Comparison of ENCODE assay signal across 1 cellular context in the genomic region with DNA sequence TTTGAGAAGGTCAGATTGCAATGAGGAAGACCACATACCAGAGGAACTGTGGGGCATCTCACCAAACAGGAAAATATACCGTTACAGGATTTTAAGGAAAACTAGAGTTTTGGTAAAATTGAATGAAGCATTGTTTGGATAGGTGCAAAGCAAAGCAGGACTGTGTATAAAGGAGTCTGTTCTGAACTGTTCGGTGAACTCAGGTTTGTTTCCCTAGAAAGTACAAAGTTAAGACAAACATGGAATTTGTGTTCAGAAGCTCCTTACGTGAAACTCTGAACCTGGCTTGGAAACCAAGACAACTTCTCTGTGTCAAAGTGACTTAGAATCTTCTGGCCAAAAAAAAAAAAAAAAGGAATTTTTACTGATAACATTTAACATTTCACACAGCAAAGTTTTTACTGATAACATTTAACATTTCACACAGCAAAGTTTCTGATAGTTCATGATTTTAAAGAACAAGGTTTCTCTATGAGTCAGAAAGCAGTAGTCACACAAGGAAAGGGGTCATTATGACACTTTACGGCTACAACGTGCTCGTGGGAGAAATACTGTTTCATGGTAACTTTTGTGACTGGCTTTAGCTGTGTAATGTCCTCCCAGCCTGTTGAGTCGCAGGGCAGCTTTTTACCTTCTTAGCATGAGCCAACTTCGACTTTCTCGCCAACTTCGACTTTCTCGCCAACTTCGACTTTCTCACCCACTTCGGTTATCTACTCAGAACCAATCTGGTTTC.
A peak's percentile ranks its signal among the peaks of the same experiment; 100 is the strongest.
TF ChIP-seq lines count a peak whose summit lies in the region.

No MANE protein-coding gene starts in this region.

TF ChIP-seq in GM12878, 131 proteins besides CTCF, POLR2A, EP300 and RAD21 (continued from another document and continues in another):
- TF ChIP-seq, protein P1, sequence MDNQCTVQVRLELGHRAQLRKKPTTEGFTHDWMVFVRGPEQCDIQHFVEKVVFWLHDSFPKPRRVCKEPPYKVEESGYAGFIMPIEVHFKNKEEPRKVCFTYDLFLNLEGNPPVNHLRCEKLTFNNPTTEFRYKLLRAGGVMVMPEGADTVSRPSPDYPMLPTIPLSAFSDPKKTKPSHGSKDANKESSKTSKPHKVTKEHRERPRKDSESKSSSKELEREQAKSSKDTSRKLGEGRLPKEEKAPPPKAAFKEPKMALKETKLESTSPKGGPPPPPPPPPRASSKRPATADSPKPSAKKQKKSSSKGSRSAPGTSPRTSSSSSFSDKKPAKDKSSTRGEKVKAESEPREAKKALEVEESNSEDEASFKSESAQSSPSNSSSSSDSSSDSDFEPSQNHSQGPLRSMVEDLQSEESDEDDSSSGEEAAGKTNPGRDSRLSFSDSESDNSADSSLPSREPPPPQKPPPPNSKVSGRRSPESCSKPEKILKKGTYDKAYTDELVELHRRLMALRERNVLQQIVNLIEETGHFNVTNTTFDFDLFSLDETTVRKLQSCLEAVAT (IDR thresholded peaks at IDR 0.05), result no peak
- TF ChIP-seq ZBED1 (IDR thresholded peaks at IDR 0.05; ENCODE audit: borderline replicate concordance) (peak; percentile 72; the same call in 1 of the 2 replicates), IKZF1 (conservative IDR thresholded peaks at IDR 0.05) (peak; percentile 47), FOS (IDR thresholded peaks at IDR 0.05; ENCODE audit: borderline replicate concordance, extremely low read depth, insufficient read length) (no peak), ZZZ3 (IDR thresholded peaks at IDR 0.05; ENCODE audit: control insufficient read depth, insufficient read length, low read depth) (no peak), NFYA (IDR thresholded peaks at IDR 0.05; ENCODE audit: borderline replicate concordance, low read depth, low read length) (no peak), DPF2 (IDR thresholded peaks at IDR 0.05) (peak; percentile 34), ESRRA (IDR thresholded peaks at IDR 0.05; ENCODE audit: low read length) (no peak), BCL11A (IDR thresholded peaks at IDR 0.05; ENCODE audit: low read depth, low read length) (no peak), MEF2B (IDR thresholded peaks at IDR 0.05; ENCODE audit: partially characterized antibody, poor library complexity, severe bottlenecking) (peak; percentile 56), ZNF207 (IDR thresholded peaks at IDR 0.05; ENCODE audit: borderline replicate concordance) (no peak), IKZF2 (IDR thresholded peaks at IDR 0.05) (peak in 1 of 2 experiments; percentile 48; a peak in 2 of 4 replicates), JUND (IDR thresholded peaks at IDR 0.05; ENCODE audit: low read depth, low read length) (peak; percentile 46; the same call in 1 of the 2 replicates), MTA2 (IDR thresholded peaks at IDR 0.05; ENCODE audit: low read depth) (peak; percentile 57), TCF12 (IDR thresholded peaks at IDR 0.05; ENCODE audit: low read depth, low read length) (0 out of 2 replicates have a peak, but pooled peaks have one; percentile 38), NR2C2 (IDR thresholded peaks at IDR 0.05; ENCODE audit: borderline replicate concordance, control insufficient read depth, insufficient read length, low read depth) (no peak), GABPA (IDR thresholded peaks at IDR 0.05; ENCODE audit: low read depth) (no peak), IRF4 (IDR thresholded peaks at IDR 0.05; ENCODE audit: low read depth, low read length) (peak; percentile 68), NBN (IDR thresholded peaks at IDR 0.05) (peak; percentile 66; the same call in 1 of the 2 replicates), JUNB (IDR thresholded peaks at IDR 0.05) (peak; percentile 92), SIN3A (IDR thresholded peaks at IDR 0.05; ENCODE audit: low read depth, low read length) (0 out of 2 replicates have a peak, but pooled peaks have one; percentile 1), BACH1 (IDR thresholded peaks at IDR 0.05; ENCODE audit: borderline replicate concordance) (peak; percentile 47; the same call in 1 of the 2 replicates), RUNX3 (IDR thresholded peaks at IDR 0.05; ENCODE audit: low read length) (peak; percentile 54; the same call in 1 of the 2 replicates), CREM (IDR thresholded peaks at IDR 0.05; ENCODE audit: low read depth) (peak; percentile 50; the same call in 1 of the 2 replicates), ATF7 (IDR thresholded peaks at IDR 0.05; ENCODE audit: low read depth) (peak; percentile 65), NFIC (IDR thresholded peaks at IDR 0.05; ENCODE audit: low read depth, low read length) (peak; percentile 62; the same call in 1 of the 2 replicates)
- TF ChIP-seq, protein P2, sequence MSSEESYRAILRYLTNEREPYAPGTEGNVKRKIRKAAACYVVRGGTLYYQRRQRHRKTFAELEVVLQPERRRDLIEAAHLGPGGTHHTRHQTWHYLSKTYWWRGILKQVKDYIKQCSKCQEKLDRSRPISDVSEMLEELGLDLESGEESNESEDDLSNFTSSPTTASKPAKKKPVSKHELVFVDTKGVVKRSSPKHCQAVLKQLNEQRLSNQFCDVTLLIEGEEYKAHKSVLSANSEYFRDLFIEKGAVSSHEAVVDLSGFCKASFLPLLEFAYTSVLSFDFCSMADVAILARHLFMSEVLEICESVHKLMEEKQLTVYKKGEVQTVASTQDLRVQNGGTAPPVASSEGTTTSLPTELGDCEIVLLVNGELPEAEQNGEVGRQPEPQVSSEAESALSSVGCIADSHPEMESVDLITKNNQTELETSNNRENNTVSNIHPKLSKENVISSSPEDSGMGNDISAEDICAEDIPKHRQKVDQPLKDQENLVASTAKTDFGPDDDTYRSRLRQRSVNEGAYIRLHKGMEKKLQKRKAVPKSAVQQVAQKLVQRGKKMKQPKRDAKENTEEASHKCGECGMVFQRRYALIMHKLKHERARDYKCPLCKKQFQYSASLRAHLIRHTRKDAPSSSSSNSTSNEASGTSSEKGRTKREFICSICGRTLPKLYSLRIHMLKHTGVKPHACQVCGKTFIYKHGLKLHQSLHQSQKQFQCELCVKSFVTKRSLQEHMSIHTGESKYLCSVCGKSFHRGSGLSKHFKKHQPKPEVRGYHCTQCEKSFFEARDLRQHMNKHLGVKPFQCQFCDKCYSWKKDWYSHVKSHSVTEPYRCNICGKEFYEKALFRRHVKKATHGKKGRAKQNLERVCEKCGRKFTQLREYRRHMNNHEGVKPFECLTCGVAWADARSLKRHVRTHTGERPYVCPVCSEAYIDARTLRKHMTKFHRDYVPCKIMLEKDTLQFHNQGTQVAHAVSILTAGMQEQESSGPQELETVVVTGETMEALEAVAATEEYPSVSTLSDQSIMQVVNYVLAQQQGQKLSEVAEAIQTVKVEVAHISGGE (CRISPR knock-in tag; IDR thresholded peaks at IDR 0.05), result no peak
- TF ChIP-seq, protein P3, sequence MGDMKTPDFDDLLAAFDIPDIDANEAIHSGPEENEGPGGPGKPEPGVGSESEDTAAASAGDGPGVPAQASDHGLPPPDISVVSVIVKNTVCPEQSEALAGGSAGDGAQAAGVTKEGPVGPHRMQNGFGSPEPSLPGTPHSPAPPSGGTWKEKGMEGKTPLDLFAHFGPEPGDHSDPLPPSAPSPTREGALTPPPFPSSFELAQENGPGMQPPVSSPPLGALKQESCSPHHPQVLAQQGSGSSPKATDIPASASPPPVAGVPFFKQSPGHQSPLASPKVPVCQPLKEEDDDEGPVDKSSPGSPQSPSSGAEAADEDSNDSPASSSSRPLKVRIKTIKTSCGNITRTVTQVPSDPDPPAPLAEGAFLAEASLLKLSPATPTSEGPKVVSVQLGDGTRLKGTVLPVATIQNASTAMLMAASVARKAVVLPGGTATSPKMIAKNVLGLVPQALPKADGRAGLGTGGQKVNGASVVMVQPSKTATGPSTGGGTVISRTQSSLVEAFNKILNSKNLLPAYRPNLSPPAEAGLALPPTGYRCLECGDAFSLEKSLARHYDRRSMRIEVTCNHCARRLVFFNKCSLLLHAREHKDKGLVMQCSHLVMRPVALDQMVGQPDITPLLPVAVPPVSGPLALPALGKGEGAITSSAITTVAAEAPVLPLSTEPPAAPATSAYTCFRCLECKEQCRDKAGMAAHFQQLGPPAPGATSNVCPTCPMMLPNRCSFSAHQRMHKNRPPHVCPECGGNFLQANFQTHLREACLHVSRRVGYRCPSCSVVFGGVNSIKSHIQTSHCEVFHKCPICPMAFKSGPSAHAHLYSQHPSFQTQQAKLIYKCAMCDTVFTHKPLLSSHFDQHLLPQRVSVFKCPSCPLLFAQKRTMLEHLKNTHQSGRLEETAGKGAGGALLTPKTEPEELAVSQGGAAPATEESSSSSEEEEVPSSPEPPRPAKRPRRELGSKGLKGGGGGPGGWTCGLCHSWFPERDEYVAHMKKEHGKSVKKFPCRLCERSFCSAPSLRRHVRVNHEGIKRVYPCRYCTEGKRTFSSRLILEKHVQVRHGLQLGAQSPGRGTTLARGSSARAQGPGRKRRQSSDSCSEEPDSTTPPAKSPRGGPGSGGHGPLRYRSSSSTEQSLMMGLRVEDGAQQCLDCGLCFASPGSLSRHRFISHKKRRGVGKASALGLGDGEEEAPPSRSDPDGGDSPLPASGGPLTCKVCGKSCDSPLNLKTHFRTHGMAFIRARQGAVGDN (IDR thresholded peaks at IDR 0.05), result peak; percentile 94
- TF ChIP-seq, protein P4, sequence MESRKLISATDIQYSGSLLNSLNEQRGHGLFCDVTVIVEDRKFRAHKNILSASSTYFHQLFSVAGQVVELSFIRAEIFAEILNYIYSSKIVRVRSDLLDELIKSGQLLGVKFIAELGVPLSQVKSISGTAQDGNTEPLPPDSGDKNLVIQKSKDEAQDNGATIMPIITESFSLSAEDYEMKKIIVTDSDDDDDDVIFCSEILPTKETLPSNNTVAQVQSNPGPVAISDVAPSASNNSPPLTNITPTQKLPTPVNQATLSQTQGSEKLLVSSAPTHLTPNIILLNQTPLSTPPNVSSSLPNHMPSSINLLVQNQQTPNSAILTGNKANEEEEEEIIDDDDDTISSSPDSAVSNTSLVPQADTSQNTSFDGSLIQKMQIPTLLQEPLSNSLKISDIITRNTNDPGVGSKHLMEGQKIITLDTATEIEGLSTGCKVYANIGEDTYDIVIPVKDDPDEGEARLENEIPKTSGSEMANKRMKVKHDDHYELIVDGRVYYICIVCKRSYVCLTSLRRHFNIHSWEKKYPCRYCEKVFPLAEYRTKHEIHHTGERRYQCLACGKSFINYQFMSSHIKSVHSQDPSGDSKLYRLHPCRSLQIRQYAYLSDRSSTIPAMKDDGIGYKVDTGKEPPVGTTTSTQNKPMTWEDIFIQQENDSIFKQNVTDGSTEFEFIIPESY (IDR thresholded peaks at IDR 0.05), result no peak
- TF ChIP-seq, protein P5, sequence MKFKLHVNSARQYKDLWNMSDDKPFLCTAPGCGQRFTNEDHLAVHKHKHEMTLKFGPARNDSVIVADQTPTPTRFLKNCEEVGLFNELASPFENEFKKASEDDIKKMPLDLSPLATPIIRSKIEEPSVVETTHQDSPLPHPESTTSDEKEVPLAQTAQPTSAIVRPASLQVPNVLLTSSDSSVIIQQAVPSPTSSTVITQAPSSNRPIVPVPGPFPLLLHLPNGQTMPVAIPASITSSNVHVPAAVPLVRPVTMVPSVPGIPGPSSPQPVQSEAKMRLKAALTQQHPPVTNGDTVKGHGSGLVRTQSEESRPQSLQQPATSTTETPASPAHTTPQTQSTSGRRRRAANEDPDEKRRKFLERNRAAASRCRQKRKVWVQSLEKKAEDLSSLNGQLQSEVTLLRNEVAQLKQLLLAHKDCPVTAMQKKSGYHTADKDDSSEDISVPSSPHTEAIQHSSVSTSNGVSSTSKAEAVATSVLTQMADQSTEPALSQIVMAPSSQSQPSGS (IDR thresholded peaks at IDR 0.05; ENCODE audit: low read length), result peak; percentile 89
- TF ChIP-seq, protein P6, sequence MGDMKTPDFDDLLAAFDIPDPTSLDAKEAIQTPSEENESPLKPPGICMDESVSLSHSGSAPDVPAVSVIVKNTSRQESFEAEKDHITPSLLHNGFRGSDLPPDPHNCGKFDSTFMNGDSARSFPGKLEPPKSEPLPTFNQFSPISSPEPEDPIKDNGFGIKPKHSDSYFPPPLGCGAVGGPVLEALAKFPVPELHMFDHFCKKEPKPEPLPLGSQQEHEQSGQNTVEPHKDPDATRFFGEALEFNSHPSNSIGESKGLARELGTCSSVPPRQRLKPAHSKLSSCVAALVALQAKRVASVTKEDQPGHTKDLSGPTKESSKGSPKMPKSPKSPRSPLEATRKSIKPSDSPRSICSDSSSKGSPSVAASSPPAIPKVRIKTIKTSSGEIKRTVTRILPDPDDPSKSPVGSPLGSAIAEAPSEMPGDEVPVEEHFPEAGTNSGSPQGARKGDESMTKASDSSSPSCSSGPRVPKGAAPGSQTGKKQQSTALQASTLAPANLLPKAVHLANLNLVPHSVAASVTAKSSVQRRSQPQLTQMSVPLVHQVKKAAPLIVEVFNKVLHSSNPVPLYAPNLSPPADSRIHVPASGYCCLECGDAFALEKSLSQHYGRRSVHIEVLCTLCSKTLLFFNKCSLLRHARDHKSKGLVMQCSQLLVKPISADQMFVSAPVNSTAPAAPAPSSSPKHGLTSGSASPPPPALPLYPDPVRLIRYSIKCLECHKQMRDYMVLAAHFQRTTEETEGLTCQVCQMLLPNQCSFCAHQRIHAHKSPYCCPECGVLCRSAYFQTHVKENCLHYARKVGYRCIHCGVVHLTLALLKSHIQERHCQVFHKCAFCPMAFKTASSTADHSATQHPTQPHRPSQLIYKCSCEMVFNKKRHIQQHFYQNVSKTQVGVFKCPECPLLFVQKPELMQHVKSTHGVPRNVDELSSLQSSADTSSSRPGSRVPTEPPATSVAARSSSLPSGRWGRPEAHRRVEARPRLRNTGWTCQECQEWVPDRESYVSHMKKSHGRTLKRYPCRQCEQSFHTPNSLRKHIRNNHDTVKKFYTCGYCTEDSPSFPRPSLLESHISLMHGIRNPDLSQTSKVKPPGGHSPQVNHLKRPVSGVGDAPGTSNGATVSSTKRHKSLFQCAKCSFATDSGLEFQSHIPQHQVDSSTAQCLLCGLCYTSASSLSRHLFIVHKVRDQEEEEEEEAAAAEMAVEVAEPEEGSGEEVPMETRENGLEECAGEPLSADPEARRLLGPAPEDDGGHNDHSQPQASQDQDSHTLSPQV (IDR thresholded peaks at IDR 0.05), result no peak
- TF ChIP-seq, protein P7, sequence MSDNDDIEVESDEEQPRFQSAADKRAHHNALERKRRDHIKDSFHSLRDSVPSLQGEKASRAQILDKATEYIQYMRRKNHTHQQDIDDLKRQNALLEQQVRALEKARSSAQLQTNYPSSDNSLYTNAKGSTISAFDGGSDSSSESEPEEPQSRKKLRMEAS (IDR thresholded peaks at IDR 0.05; ENCODE audit: low read depth, low read length), result no peak
- TF ChIP-seq, protein P8, sequence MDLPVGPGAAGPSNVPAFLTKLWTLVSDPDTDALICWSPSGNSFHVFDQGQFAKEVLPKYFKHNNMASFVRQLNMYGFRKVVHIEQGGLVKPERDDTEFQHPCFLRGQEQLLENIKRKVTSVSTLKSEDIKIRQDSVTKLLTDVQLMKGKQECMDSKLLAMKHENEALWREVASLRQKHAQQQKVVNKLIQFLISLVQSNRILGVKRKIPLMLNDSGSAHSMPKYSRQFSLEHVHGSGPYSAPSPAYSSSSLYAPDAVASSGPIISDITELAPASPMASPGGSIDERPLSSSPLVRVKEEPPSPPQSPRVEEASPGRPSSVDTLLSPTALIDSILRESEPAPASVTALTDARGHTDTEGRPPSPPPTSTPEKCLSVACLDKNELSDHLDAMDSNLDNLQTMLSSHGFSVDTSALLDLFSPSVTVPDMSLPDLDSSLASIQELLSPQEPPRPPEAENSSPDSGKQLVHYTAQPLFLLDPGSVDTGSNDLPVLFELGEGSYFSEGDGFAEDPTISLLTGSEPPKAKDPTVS (IDR thresholded peaks at IDR 0.05; ENCODE audit: low read depth, low read length), result no peak
- TF ChIP-seq, protein P9, sequence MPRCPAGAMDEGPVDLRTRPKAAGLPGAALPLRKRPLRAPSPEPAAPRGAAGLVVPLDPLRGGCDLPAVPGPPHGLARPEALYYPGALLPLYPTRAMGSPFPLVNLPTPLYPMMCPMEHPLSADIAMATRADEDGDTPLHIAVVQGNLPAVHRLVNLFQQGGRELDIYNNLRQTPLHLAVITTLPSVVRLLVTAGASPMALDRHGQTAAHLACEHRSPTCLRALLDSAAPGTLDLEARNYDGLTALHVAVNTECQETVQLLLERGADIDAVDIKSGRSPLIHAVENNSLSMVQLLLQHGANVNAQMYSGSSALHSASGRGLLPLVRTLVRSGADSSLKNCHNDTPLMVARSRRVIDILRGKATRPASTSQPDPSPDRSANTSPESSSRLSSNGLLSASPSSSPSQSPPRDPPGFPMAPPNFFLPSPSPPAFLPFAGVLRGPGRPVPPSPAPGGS (IDR thresholded peaks at IDR 0.05; ENCODE audit: borderline replicate concordance, insufficient read depth, low read depth, low read length, poor library complexity, severe bottlenecking), result peak; percentile 72
